ENCODE assay signal across 2 cellular contexts in genomic region chr3:30076899-30077298, GRCh38.
TF ChIP-seq lines count a peak whose summit lies in the region.

No MANE protein-coding gene starts in this region.

TF ChIP-seq in SK-N-SH treated with all-trans-retinoic acid at 6 μM for 48 hours, 23 proteins besides CTCF, POLR2A, EP300 and RAD21 (continued from another document):
- no peak for TF ChIP-seq TSHZ2 (CRISPR knock-in tag; IDR thresholded peaks at IDR 0.05)

TF ChIP-seq in SK-N-SH, 30 proteins besides CTCF, POLR2A, EP300 and RAD21 (continued from another document):
- TF ChIP-seq USF1 (IDR thresholded peaks at IDR 0.05; ENCODE audit: borderline replicate concordance, low read depth) (no peak), ZBTB33 (IDR thresholded peaks at IDR 0.05; ENCODE audit: borderline replicate concordance, low read depth) (no peak), EZH2phosphoT487 (IDR thresholded peaks at IDR 0.05; ENCODE audit: borderline replicate concordance, low read depth) (no peak), TCF12 (IDR thresholded peaks at IDR 0.05) (no peak), MEF2A (IDR thresholded peaks at IDR 0.05; ENCODE audit: borderline replicate concordance, low read depth) (no peak), GABPA (IDR thresholded peaks at IDR 0.05; ENCODE audit: low read depth) (no peak), FOSL2 (IDR thresholded peaks at IDR 0.05; ENCODE audit: borderline replicate concordance, low read depth) (no peak), FOXJ3 (CRISPR knock-in tag; IDR thresholded peaks at IDR 0.05) (no peak), RFX5 (IDR thresholded peaks at IDR 0.05; ENCODE audit: low read length) (no peak), SIN3A (IDR thresholded peaks at IDR 0.05; ENCODE audit: borderline replicate concordance, low read depth, low read length) (no peak)
